ENCODE assay signal across 21 cellular contexts in genomic region chr1:25866288-25866687, GRCh38. TPM values are rescaled to one million over a fixed set of nuclear protein-coding genes. Genes with fewer than 3 reads are reported as not detected.
"Had no signal": no experiment of that assay in that cellular context is flagged by ENCODE, and none has a peak within 500 bp of the region (broad histone marks: within the 10 kb centered on the region; RNA-seq: fewer than 3 reads in every experiment).

No MANE protein-coding gene starts in this region.

- H3K27ac ChIP-seq: colonic mucosa, heart left ventricle, tibial artery, uterus had no signal

- DNase-seq: activated CD4-positive, alpha-beta T cell treated with anti-CD3 and anti-CD28 coated beads for 1 hour; activated CD4-positive, alpha-beta T cell treated with anti-CD3 and anti-CD28 coated beads, Interleukin-2, amount 50 U/mL, for 1 hour; activated CD8-positive, alpha-beta T cell treated with anti-CD3 and anti-CD28 coated beads, Interleukin-2, amount 10 ng/mL, durations not matched to agents 7 days and 5 days; activated naive CD4-positive, alpha-beta T cell; activated naive CD8-positive, alpha-beta T cell treated with anti-CD3 and anti-CD28 coated beads for 36 hours; activated T-cell treated with anti-CD3 and anti-CD28 coated beads, Interleukin-2, amount 50 U/mL, for 1 hour; colonic mucosa; heart left ventricle; left cardiac atrium; mesendoderm; mucosa of descending colon; occipital lobe; stimulated activated CD4-positive, alpha-beta T cell treated with anti-CD3 and anti-CD28 coated beads, Interleukin-4, amount 100 ng/mL, for 24 hours; stimulated activated naive CD8-positive, alpha-beta T cell treated with anti-CD3 and anti-CD28 coated beads, Interleukin-15, Interleukin-2, amounts not matched to agents 100 U/mL and 50 U/mL, for 24 hours; substantia nigra; tibial artery; uterus had no signal

- ATAC-seq: activated CD8-positive, alpha-beta T cell treated with anti-CD3 and anti-CD28 coated beads, Interleukin-2, amount 10 ng/mL, durations not matched to agents 7 days and 5 days; activated T-helper 17 cell treated with anti-CD3 and anti-CD28 coated beads, Interleukin-2, amount 50 U/mL, for 72 hours; heart left ventricle; left cardiac atrium; mucosa of descending colon; stimulated activated naive CD8-positive, alpha-beta T cell treated with anti-CD3 and anti-CD28 coated beads, Interleukin-15, Interleukin-2, amounts not matched to agents 100 U/mL and 50 U/mL, for 24 hours had no signal

- H3K27me3 ChIP-seq: colonic mucosa, heart left ventricle, tibial artery, uterus had no signal

- H3K9me3 Mint-ChIP-seq: activated naive CD8-positive, alpha-beta T cell treated with anti-CD3 and anti-CD28 coated beads for 36 hours; activated T-helper 17 cell treated with anti-CD3 and anti-CD28 coated beads, Interleukin-2, amount 50 U/mL, for 72 hours had no signal

- H3K36me3 ChIP-seq: colonic mucosa, uterus had no signal

- H3K4me3 Mint-ChIP-seq: activated CD8-positive, alpha-beta T cell treated with anti-CD3 and anti-CD28 coated beads, Interleukin-2, amount 10 ng/mL, durations not matched to agents 7 days and 5 days; activated naive CD8-positive, alpha-beta T cell treated with anti-CD3 and anti-CD28 coated beads for 36 hours; activated T-helper 17 cell treated with anti-CD3 and anti-CD28 coated beads, Interleukin-2, amount 50 U/mL, for 72 hours had no signal

- H3K4me1 ChIP-seq: colonic mucosa, tibial artery, uterus had no signal

- H3K4me3 ChIP-seq: colonic mucosa, heart left ventricle, mucosa of descending colon, tibial artery, uterus had no signal

- H3K9me3 ChIP-seq: colonic mucosa, heart left ventricle, mucosa of descending colon, tibial artery, uterus had no signal

- H3K27me3 Mint-ChIP-seq: activated naive CD8-positive, alpha-beta T cell treated with anti-CD3 and anti-CD28 coated beads for 36 hours; activated T-helper 17 cell treated with anti-CD3 and anti-CD28 coated beads, Interleukin-2, amount 50 U/mL, for 72 hours had no signal

- FAIRE-seq: bronchial epithelial cell, islet of Langerhans had no signal

- H3K27ac Mint-ChIP-seq: activated CD8-positive, alpha-beta T cell treated with anti-CD3 and anti-CD28 coated beads, Interleukin-2, amount 10 ng/mL, durations not matched to agents 7 days and 5 days; activated naive CD8-positive, alpha-beta T cell treated with anti-CD3 and anti-CD28 coated beads for 36 hours; activated T-helper 17 cell treated with anti-CD3 and anti-CD28 coated beads, Interleukin-2, amount 50 U/mL, for 72 hours had no signal

RNA-seq across cellular contexts. Expression of gene AUNIP, which starts 7.0 kb away (rescaled TPM):
- total RNA-seq: posterior vena cava had no signal
